ENCODE assay signal across 13 cellular contexts in the genomic region with DNA sequence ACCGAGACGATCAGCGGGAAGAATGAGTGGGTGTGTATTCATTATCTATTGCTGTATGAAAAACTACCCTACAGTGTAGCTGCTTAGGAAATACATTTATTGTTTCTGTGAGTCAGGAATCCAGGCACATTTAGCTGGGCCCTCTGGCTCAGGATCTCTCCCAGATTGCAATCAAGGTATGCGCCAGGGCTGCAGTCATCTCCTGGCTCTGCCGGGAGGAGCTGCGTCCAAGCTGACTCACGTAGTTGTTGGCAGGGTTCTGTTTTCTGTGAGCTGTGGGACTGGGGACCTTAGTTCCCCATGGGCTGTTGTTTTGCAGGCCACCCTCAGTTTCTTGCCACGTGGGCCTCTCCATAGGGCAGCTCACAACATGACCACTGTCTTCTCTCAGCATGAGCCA.
DNase-seq lines count a peak whose midpoint lies in the region; FAIRE-seq and TF ChIP-seq lines count a peak whose summit lies in the region.
"Had no signal": no experiment of that assay in that cellular context is flagged by ENCODE, and none has a peak within 500 bp of the region (broad histone marks: within the 10 kb centered on the region; RNA-seq: fewer than 3 reads in every experiment).

No MANE protein-coding gene starts in this region.

- peak overlapping the region; percentile 46 for H3K4me3 Mint-ChIP-seq in HFFc6

- H3K9ac ChIP-seq in stomach smooth muscle (ENCODE audit: low read length in 2 of 2) = no peak overlapping the region

- peaks cover 65% of the 10 kb centered on the region for H3K4me1 Mint-ChIP-seq in HFFc6 (ENCODE audit: low read depth)

- no peaks in the 10 kb centered on the region; the same call in none of the 2 replicates for H3K27me3 Mint-ChIP-seq in HFFc6 (ENCODE audit: insufficient read depth)

- DNase-seq in HFFc6 (peak; percentile 93), bronchial epithelial cell (ENCODE audit: low read depth) (peak; percentile 43), left ventricle myocardium inferior (peak; percentile 32), germinal center (ENCODE audit: low spot score) (no peak), GM19240 (ENCODE audit: insufficient read length, low spot score) (no peak), NCI-H2029 treated with DMSO at 0.1 percent for 48 hours (lab: John Stamatoyannopoulos, UW) (no peak), COR-L47 (lab: John Stamatoyannopoulos, UW) (no peak)
- DNase-seq: foreskin melanocyte, NCI-H2029, WERI-Rb-1 had no signal

- H3K27ac ChIP-seq in left ventricle myocardium inferior (replicated peaks) (no peak overlapping the region), stomach smooth muscle (ENCODE audit: low read length) (peak overlapping the region; percentile 6)
- H3K27ac ChIP-seq: cardiac muscle cell, WERI-Rb-1 had no signal

- TF ChIP-seq CTCF in HFFc6 (IDR thresholded peaks at IDR 0.05) (no peak), bronchial epithelial cell (IDR thresholded peaks at IDR 0.05; ENCODE audit: insufficient read depth, low read length, severe bottlenecking) (no peak), left ventricle myocardium inferior (IDR thresholded peaks at IDR 0.05; ENCODE audit: borderline replicate concordance) (no peak)

- H3K9me3 ChIP-seq in left ventricle myocardium inferior (replicated peaks) (no peaks in the 10 kb centered on the region), stomach smooth muscle (ENCODE audit: control insufficient read depth in 2 of 2, low read length in 2 of 2) (no peaks in the 10 kb centered on the region)

- intact Hi-C loops in left ventricle myocardium inferior (cut with micrococcal nuclease) = loop anchor here (5.0 kb wide), 1 partner anchor 433 kb away; no protein-coding TSS in a partner anchor

- H3K4me1 ChIP-seq in left ventricle myocardium inferior (peaks cover 5% of the 10 kb centered on the region), stomach smooth muscle (ENCODE audit: control insufficient read depth, insufficient read depth, low read length) (peaks cover 5% of the 10 kb centered on the region)

- H3K4me3 ChIP-seq in bronchial epithelial cell (ENCODE audit: low read depth, low read length) (no peak overlapping the region), left ventricle myocardium inferior (no peak overlapping the region), stomach smooth muscle (ENCODE audit: low read length in 2 of 2) (peak overlapping the region in 1 of 2 donors; percentile 29)
- H3K4me3 ChIP-seq: cardiac muscle cell, lung had no signal

- H3K36me3 ChIP-seq in bronchial epithelial cell (ENCODE audit: control insufficient read depth, insufficient read depth, low read length) (no peaks in the 10 kb centered on the region), left ventricle myocardium inferior (no peaks in the 10 kb centered on the region), stomach smooth muscle (ENCODE audit: control insufficient read depth in 2 of 2, insufficient read depth in 2 of 2, low read length in 2 of 2) (no peaks in the 10 kb centered on the region)
- H3K36me3 ChIP-seq: cardiac muscle cell, WERI-Rb-1 had no signal

- no peaks in the 10 kb centered on the region for H3K27me3 ChIP-seq in bronchial epithelial cell (ENCODE audit: control insufficient read depth, insufficient read depth, low read length)
- H3K27me3 ChIP-seq in left ventricle myocardium inferior (ENCODE audit: low read depth) = no peaks in the 10 kb centered on the region
- H3K27me3 ChIP-seq in stomach smooth muscle (ENCODE audit: control insufficient read depth in 1 of 2, insufficient read depth in 2 of 2, low read length in 2 of 2) = no peaks in the 10 kb centered on the region
- H3K27me3 ChIP-seq: cardiac muscle cell had no signal

- H3K27ac Mint-ChIP-seq in HFFc6 = peak overlapping the region; percentile 92

- peaks cover 22% of the 10 kb centered on the region for H3K9me3 Mint-ChIP-seq in HFFc6

- H3K36me3 Mint-ChIP-seq in HFFc6 (ENCODE audit: low read depth) = peaks cover 15% of the 10 kb centered on the region

- no peak for FAIRE-seq in bronchial epithelial cell (lab: Jason Lieb, UNC)

Comparison
In these comparisons a context has a peak if more than half of its experiments do, and no peak if none do; other contexts are left out.
1. DNase-seq: peak in HFFc6 (single experiment), bronchial epithelial cell (single experiment) and left ventricle myocardium inferior (single experiment); none in germinal center (single experiment), GM19240 (single experiment), NCI-H2029 treated with DMSO at 0.1 percent for 48 hours (single experiment) and COR-L47 (single experiment).